Comparison of ENCODE assay signal across 8 cellular contexts in genomic region chr2:172484253-172484652, GRCh38. TPM values are rescaled to one million over a fixed set of nuclear protein-coding genes. Genes with fewer than 3 reads are reported as not detected.
A peak's percentile ranks its signal among the peaks of the same experiment; 100 is the strongest.
DNase-seq lines count a peak whose midpoint lies in the region; ATAC-seq and TF ChIP-seq lines count a peak whose summit lies in the region.

No MANE protein-coding gene starts in this region.

- intact Hi-C loops in left ventricle myocardium inferior (cut with micrococcal nuclease): no loop called here
- intact Hi-C loops in left cardiac atrium (cut with DNase I): no loop called here
- intact Hi-C loops in uterus (cut with DNase I; ENCODE audit: low total_unique reads): no loop called here
- intact Hi-C loops in prostate gland (cut with DNase I): no loop called here

- TF ChIP-seq CTCF in left ventricle myocardium inferior (IDR thresholded peaks at IDR 0.05; ENCODE audit: borderline replicate concordance): peak; percentile 27
- peak; percentile 50; the same call in 1 of the 2 replicates for TF ChIP-seq CTCF in OCI-LY1 (IDR thresholded peaks at IDR 0.05; ENCODE audit: low read length)
- peak; percentile 24 for TF ChIP-seq CTCF in epithelial cell of esophagus (IDR thresholded peaks at IDR 0.05; ENCODE audit: insufficient read depth, low read depth, low read length, missing control alignments)
- TF ChIP-seq CTCF in uterus (IDR thresholded peaks at IDR 0.05): peak in 3 of 4 experiments; percentile 7 to 35 (median 26)
- TF ChIP-seq CTCF in prostate gland (IDR thresholded peaks at IDR 0.05): peak in 2 of 4 experiments; percentile 28 to 30

- no peaks in the 10 kb centered on the region for H3F3A ChIP-seq in OCI-LY1 (ENCODE audit: insufficient read depth, low read length)

- no peaks in the 10 kb centered on the region for H3K79me2 ChIP-seq in OCI-LY1 (ENCODE audit: insufficient read depth, low read length)

- WGBS in prostate gland: 33% methylated on average over 4 of the region's 4 CpGs

- H3K9me3 ChIP-seq in left ventricle myocardium inferior (replicated peaks): no peaks in the 10 kb centered on the region
- no peaks in the 10 kb centered on the region for H3K9me3 ChIP-seq in OCI-LY1 (ENCODE audit: low read length)
- H3K9me3 ChIP-seq in uterus: no peaks in the 10 kb centered on the region
- H3K9me3 ChIP-seq in prostate gland: no peaks in the 10 kb centered on the region

- no peak overlapping the region for H3K9ac ChIP-seq in OCI-LY1 (ENCODE audit: low read length)

- H3K36me3 ChIP-seq in left ventricle myocardium inferior: peaks cover 56% of the 10 kb centered on the region
- H3K36me3 ChIP-seq in OCI-LY1 (ENCODE audit: insufficient read depth, low read length): no peaks in the 10 kb centered on the region
- no peaks in the 10 kb centered on the region for H3K36me3 ChIP-seq in uterus
- H3K36me3 ChIP-seq in prostate gland: peaks cover 0 to 3% of the 10 kb centered on the region in 2 donors

- H2AFZ ChIP-seq in OCI-LY1 (ENCODE audit: low read length): no peak overlapping the region

- H3K4me3 ChIP-seq in left ventricle myocardium inferior (no peak overlapping the region), OCI-LY1 (ENCODE audit: low read depth, low read length, poor library complexity, severe bottlenecking) (no peak overlapping the region), epithelial cell of esophagus (ENCODE audit: low read length) (no peak overlapping the region), uterus (no peak overlapping the region), prostate gland (no peak overlapping the region)

- no peak overlapping the region for H3K4me2 ChIP-seq in OCI-LY1 (ENCODE audit: low read length)

- H3K4me1 ChIP-seq in left ventricle myocardium inferior: peaks cover 27% of the 10 kb centered on the region
- no peaks in the 10 kb centered on the region for H3K4me1 ChIP-seq in OCI-LY1 (ENCODE audit: insufficient read depth, low read length, severe bottlenecking)
- H3K4me1 ChIP-seq in uterus: no peaks in the 10 kb centered on the region
- H3K4me1 ChIP-seq in prostate gland (replicated peaks): no peaks in the 10 kb centered on the region

- DNase-seq in left ventricle myocardium inferior (no peak), left cardiac atrium (no peak), epithelial cell of esophagus (ENCODE audit: low read depth) (no peak), uterus (no peak), prostate gland (ENCODE audit: low spot score) (no peak)

- H4K20me1 ChIP-seq in OCI-LY1 (ENCODE audit: insufficient read depth, low read length): no peaks in the 10 kb centered on the region

- no peaks in the 10 kb centered on the region for H3K9me2 ChIP-seq in OCI-LY1 (ENCODE audit: low read depth, low read length)

- H3K27ac ChIP-seq in left ventricle myocardium inferior (replicated peaks): no peak overlapping the region
- no peak overlapping the region for H3K27ac ChIP-seq in OCI-LY1 (ENCODE audit: low read depth, low read length, poor library complexity, severe bottlenecking)
- no peak overlapping the region for H3K27ac ChIP-seq in uterus
- no peak overlapping the region for H3K27ac ChIP-seq in prostate gland

- TF ChIP-seq POLR2A in uterus (IDR thresholded peaks at IDR 0.05): no peak
- TF ChIP-seq POLR2A in prostate gland (IDR thresholded peaks at IDR 0.05): no peak

- no peak for ATAC-seq in left cardiac atrium
- no peak for ATAC-seq in HG02970 (IDR thresholded peaks at IDR 0.05; ENCODE audit: low FRiP score, unreplicated experiment)
- ATAC-seq in HG03175 (IDR thresholded peaks at IDR 0.05; ENCODE audit: unreplicated experiment): no peak

- no peaks in the 10 kb centered on the region for H3K27me3 ChIP-seq in left ventricle myocardium inferior (ENCODE audit: low read depth)
- H3K27me3 ChIP-seq in OCI-LY1 (ENCODE audit: insufficient read depth, low read length): no peaks in the 10 kb centered on the region
- no peaks in the 10 kb centered on the region for H3K27me3 ChIP-seq in uterus
- H3K27me3 ChIP-seq in prostate gland (replicated peaks; ENCODE audit: insufficient read depth): no peaks in the 10 kb centered on the region

RNA-seq across cellular contexts. Expression of gene ITGA6, which starts 56.9 kb away (rescaled TPM):
- total RNA-seq in left ventricle myocardium inferior: 42.0 TPM
- 10 to 100 TPM; 47.0 to 53.3 TPM for total RNA-seq in left cardiac atrium
- 100 to 1,000 TPM in 2 of 4 donors, 10 to 100 TPM in 2; 57.4 to 195 (median 120) TPM for total RNA-seq in uterus
- total RNA-seq in prostate gland: 100 to 1,000 TPM in 1 of 2 donors, 10 to 100 TPM in 1; 71.7 to 249 TPM
